23 cellular contexts compared by ENCODE assay signal in genomic region chr9:114629563-114630090, GRCh38. TPM values are rescaled to one million over a fixed set of nuclear protein-coding genes. Genes with fewer than 3 reads are reported as not detected.
DNase-seq lines count a peak whose midpoint lies in the region; ATAC-seq, FAIRE-seq and TF ChIP-seq lines count a peak whose summit lies in the region.
"Had no signal": no experiment of that assay in that cellular context is flagged by ENCODE, and none has a peak within 500 bp of the region (broad histone marks: within the 10 kb centered on the region; RNA-seq: fewer than 3 reads in every experiment).

No MANE protein-coding gene starts in this region.

- H3K4me3 ChIP-seq in bronchial epithelial cell (ENCODE audit: low read depth, low read length), result no peak overlapping the region
- H3K4me3 ChIP-seq: HAP-1, SJCRH30 had no signal

- H3K36me3 ChIP-seq in bronchial epithelial cell (ENCODE audit: control insufficient read depth, insufficient read depth, low read length), result peaks cover 4% of the 10 kb centered on the region

- intact Hi-C loops in cardiac septum (cut with DNase I), result no loop called here
- intact Hi-C loops in Right ventricle myocardium superior (cut with DNase I), result no loop called here

- no peak for TF ChIP-seq CTCF in bronchial epithelial cell (IDR thresholded peaks at IDR 0.05; ENCODE audit: insufficient read depth, low read length, severe bottlenecking)

- no peaks in the 10 kb centered on the region for H3K27me3 ChIP-seq in bronchial epithelial cell (ENCODE audit: control insufficient read depth, insufficient read depth, low read length)
- H3K27me3 ChIP-seq: SJCRH30 had no signal

- ATAC-seq in Right ventricle myocardium superior (ENCODE audit: poor library complexity) (no peak), GM21717 (IDR thresholded peaks at IDR 0.05; ENCODE audit: unreplicated experiment) (no peak)
- ATAC-seq: Panc1, SK-N-SH treated with all-trans-retinoic acid at 6 μM for 48 hours had no signal

- peak; percentile 62 for DNase-seq in cardiac septum (ENCODE audit: low spot score)
- DNase-seq in Right ventricle myocardium superior, result no peak
- peak; percentile 63 for DNase-seq in bronchial epithelial cell (ENCODE audit: low read depth)
- peak; percentile 28 for DNase-seq in occipital lobe (lab: John Stamatoyannopoulos, UW)
- DNase-seq in RCC 7860 (ENCODE audit: low spot score), result no peak
- DNase-seq in OCI-M2 (lab: John Stamatoyannopoulos, UW; ENCODE audit: unreplicated experiment), result no peak
- DNase-seq: GOT3, MM.1S, NCI-H1417, NCI-H187, NCI-H2081 treated with DMSO at 0.1 percent for 48 hours, NCI-H2171, NCI-H226, NCI-H510A, NCI-H69 had no signal

- peak; percentile 43 for FAIRE-seq in bronchial epithelial cell (lab: Jason Lieb, UNC)
- no peak for FAIRE-seq in RCC 7860 (lab: Jason Lieb, UNC)
- FAIRE-seq: D721Med had no signal

RNA-seq across cellular contexts. Expression of gene TMEM268, which starts 18.5 kb away (rescaled TPM):
- total RNA-seq in cardiac septum, result 3.6 TPM
- total RNA-seq in Right ventricle myocardium superior, result 2.7 TPM
- 4.6 and 4.7 TPM in 2 replicates for total RNA-seq in bronchial epithelial cell
- 24.3 TPM for total RNA-seq in occipital lobe

RNA-seq across cellular contexts. Expression of gene TEX53, which starts 28.0 kb away (rescaled TPM):
- not detected for total RNA-seq in cardiac septum
- not detected for total RNA-seq in Right ventricle myocardium superior
- not detected in 2 replicates for total RNA-seq in bronchial epithelial cell
- total RNA-seq in occipital lobe, result not detected
- total RNA-seq: A172, G401, SJCRH30 had no signal

RNA-seq across cellular contexts. Expression of gene ATP6V1G1, which starts 42.1 kb away (rescaled TPM):
- total RNA-seq in cardiac septum, result 64.6 TPM
- 60.2 TPM for total RNA-seq in Right ventricle myocardium superior
- 279 and 345 TPM in 2 replicates for total RNA-seq in bronchial epithelial cell
- 80.3 TPM for total RNA-seq in occipital lobe

RNA-seq across cellular contexts. Expression of gene TEX48, which starts 52.4 kb away (rescaled TPM):
- total RNA-seq in cardiac septum (not detected), Right ventricle myocardium superior (not detected), bronchial epithelial cell (not detected in 2 replicates), occipital lobe (not detected)
- total RNA-seq: A172, G401, SJCRH30 had no signal

Comparison
In these comparisons a context has a peak if more than half of its experiments do, and no peak if none do; other contexts are left out.
1. DNase-seq: peak in cardiac septum (single experiment), bronchial epithelial cell (single experiment) and occipital lobe (single experiment); none in Right ventricle myocardium superior (single experiment), RCC 7860 (single experiment) and OCI-M2 (single experiment).